Comparison of ENCODE assay signal across 8 cellular contexts in genomic region chr11:96306933-96307747, GRCh38. TPM values are rescaled to one million over a fixed set of nuclear protein-coding genes. Genes with fewer than 3 reads are reported as not detected.
DNase-seq lines count a peak whose midpoint lies in the region; ATAC-seq, FAIRE-seq and TF ChIP-seq lines count a peak whose summit lies in the region.

No MANE protein-coding gene starts in this region.

- peak overlapping the region; percentile 20 for H3K9ac ChIP-seq in mesendoderm (ENCODE audit: low read length)

- H2BK120ac ChIP-seq in mesendoderm (ENCODE audit: low read depth, low read length): no peak overlapping the region

- peaks cover 3% of the 10 kb centered on the region for H3K27me3 Mint-ChIP-seq in endothelial cell (ENCODE audit: unreplicated experiment)

- peak overlapping the region; percentile 10 for H3K4me2 ChIP-seq in mesendoderm (ENCODE audit: low read length)

- FAIRE-seq in GM19239 (lab: Jason Lieb, UNC): no peak

- no peaks in the 10 kb centered on the region for H3K9me3 Mint-ChIP-seq in endothelial cell (ENCODE audit: unreplicated experiment)

- H3K36me3 ChIP-seq in mesendoderm (ENCODE audit: control insufficient read depth, insufficient read depth, low read length): no peaks in the 10 kb centered on the region
- no peaks in the 10 kb centered on the region for H3K36me3 ChIP-seq in thymus (ENCODE audit: control insufficient read depth, insufficient read depth)

- H3K4me3 Mint-ChIP-seq in endothelial cell (ENCODE audit: unreplicated experiment): peak overlapping the region; percentile 11

- no peak overlapping the region for H4K8ac ChIP-seq in mesendoderm (ENCODE audit: low read depth, low read length)

- in situ Hi-C loops in SK-MEL-5 (cut with HindIII; ENCODE audit: low pct_unique_long_range_greater_than_20kb, low sequenced_read_pairs): no loop called here

- ATAC-seq in HG03354 (IDR thresholded peaks at IDR 0.05; ENCODE audit: poor library complexity, severe bottlenecking, unreplicated experiment) (peak; percentile 53), GM18502 (IDR thresholded peaks at IDR 0.05; ENCODE audit: poor library complexity, unreplicated experiment) (no peak)

- H4K5ac ChIP-seq in mesendoderm (ENCODE audit: low read length): no peak overlapping the region

- H3K4me3 ChIP-seq in mesendoderm (ENCODE audit: low read length) (no peak overlapping the region), thymus (ENCODE audit: low read length) (no peak overlapping the region)

- H3K56ac ChIP-seq in mesendoderm (ENCODE audit: low read length): peak overlapping the region; percentile 66

- TF ChIP-seq CTCF in endothelial cell (IDR thresholded peaks at IDR 0.05; ENCODE audit: unreplicated experiment): no peak

- H2AK5ac ChIP-seq in mesendoderm (ENCODE audit: low read length): no peak overlapping the region

- H3K4me1 ChIP-seq in mesendoderm (ENCODE audit: control insufficient read depth, low read depth, low read length) (peaks cover 1% of the 10 kb centered on the region), thymus (ENCODE audit: control insufficient read depth, insufficient read depth, low read length) (peaks cover 3% of the 10 kb centered on the region)

- H3K79me2 ChIP-seq in mesendoderm (ENCODE audit: control insufficient read depth, insufficient read depth, low read length): no peaks in the 10 kb centered on the region

- peak overlapping the region; percentile 55 for H3K4ac ChIP-seq in mesendoderm (ENCODE audit: low read depth, low read length)

- no peak overlapping the region for H2BK15ac ChIP-seq in mesendoderm (replicated peaks; ENCODE audit: low read depth)

- H3K27ac ChIP-seq in mesendoderm (ENCODE audit: low read depth, low read length) (peak overlapping the region; percentile 30), thymus (ENCODE audit: low read depth) (peak overlapping the region; percentile 85)

- no peaks in the 10 kb centered on the region for H3K27me3 ChIP-seq in mesendoderm (ENCODE audit: insufficient read depth, low read length, poor library complexity)
- no peaks in the 10 kb centered on the region for H3K27me3 ChIP-seq in thymus (ENCODE audit: control insufficient read depth, insufficient read depth)

- peak overlapping the region; percentile 96 for H3K27ac Mint-ChIP-seq in endothelial cell (ENCODE audit: unreplicated experiment)

- H3K79me1 ChIP-seq in mesendoderm (ENCODE audit: low read length): no peaks in the 10 kb centered on the region

- peak overlapping the region; percentile 35 for H3K18ac ChIP-seq in mesendoderm (ENCODE audit: low read length)

- peak; percentile 87 for DNase-seq in AG08395 (ENCODE audit: low spot score)
- peak; percentile 95 for DNase-seq in SK-MEL-5 (ENCODE audit: low read depth, low spot score)
- DNase-seq in endothelial cell (ENCODE audit: low spot score): peak; percentile 60
- DNase-seq in mesendoderm: peak; percentile 95
- no peak for DNase-seq in GM19239 (ENCODE audit: insufficient read length, low spot score)

- H3K36me3 Mint-ChIP-seq in endothelial cell (ENCODE audit: low read depth, unreplicated experiment): no peaks in the 10 kb centered on the region

- H3K4me1 Mint-ChIP-seq in endothelial cell (ENCODE audit: unreplicated experiment): peaks cover 23% of the 10 kb centered on the region

- H3K23ac ChIP-seq in mesendoderm (ENCODE audit: low read length): no peak overlapping the region

- WGBS in mesendoderm (ENCODE audit: extremely low coverage, insufficient coverage, low lambda C conversion rate): no CpG with 5 or more reads among the region's 10 CpGs
- WGBS in thymus: 79% methylated on average over 10 of the region's 10 CpGs

- H3K9me3 ChIP-seq in thymus (ENCODE audit: control insufficient read depth): no peaks in the 10 kb centered on the region

- no peak overlapping the region for H2BK5ac ChIP-seq in mesendoderm (ENCODE audit: low read length)

RNA-seq across cellular contexts. Expression of gene MAML2, which starts 35.9 kb away (rescaled TPM):
- total RNA-seq in SK-MEL-5 (2014; rRNA removed; shearing (Covaris generic)): 3.5 and 5.5 TPM in 2 replicates
- polyA plus RNA-seq in SK-MEL-5 (2015; cell fraction: cytosol; rRNA removed): 5.3 and 10.9 TPM in 2 replicates
- 1.9 and 5.8 TPM in 2 replicates for polyA plus RNA-seq in SK-MEL-5 (2015; cell fraction: nucleus; rRNA removed)
- 6.2 TPM for total RNA-seq in endothelial cell (ENCODE audit: unreplicated experiment)
- polyA plus RNA-seq in mesendoderm (2013, experiment 1 of 2): 2.9 TPM
- 3.1 TPM for polyA plus RNA-seq in mesendoderm (2013, experiment 2 of 2)
- polyA plus RNA-seq in thymus: 7.9 TPM
